ENCODE assay signal across 15 cellular contexts in genomic region chr7:134710511-134710853, GRCh38.
A peak's percentile ranks its signal among the peaks of the same experiment; 100 is the strongest.
DNase-seq lines count a peak whose midpoint lies in the region; ATAC-seq and TF ChIP-seq lines count a peak whose summit lies in the region.
"Had no signal": no experiment of that assay in that cellular context is flagged by ENCODE, and none has a peak within 500 bp of the region (broad histone marks: within the 10 kb centered on the region; RNA-seq: fewer than 3 reads in every experiment).

No MANE protein-coding gene starts in this region.

- no peak for ATAC-seq in IMR-90 (ENCODE audit: low read depth)
- peak; percentile 34 for ATAC-seq in stimulated activated effector memory CD8-positive, alpha-beta T cell treated with anti-CD3 and anti-CD28 coated beads, Interleukin-12 subunit alpha, Interleukin-12 subunit beta, amount 100 ng/mL, for 72 hours
- ATAC-seq in GM18520 (IDR thresholded peaks at IDR 0.05; ENCODE audit: unreplicated experiment), result no peak
- ATAC-seq in GM19328 (IDR thresholded peaks at IDR 0.05; ENCODE audit: unreplicated experiment), result no peak
- ATAC-seq: GM12878 had no signal

- no TSS peak for BruUV-seq in IMR-90 (replicated peaks; lab: Mats Ljungman, UMichigan)

- H3K9ac ChIP-seq in IMR-90 (ENCODE audit: low read depth, low read length), result no peak overlapping the region
- H3K9ac ChIP-seq: neural progenitor cell, SK-N-SH had no signal

- dilution Hi-C loops in IMR-90 (cut with HindIII; ENCODE audit: low sequenced_read_pairs, unreplicated experiment), result no loop called here

- intact Hi-C loops in IMR-90 (cut with micrococcal nuclease), result no loop called here

- H3K4me3 ChIP-seq in IMR-90 (ENCODE audit: insufficient read depth, low read depth, low read length) (no peak overlapping the region), coronary artery (no peak overlapping the region)
- H3K4me3 ChIP-seq: esophagus squamous epithelium, GM12878, neural progenitor cell had no signal

- no peak overlapping the region; the same call in 1 of the 2 replicates for H2BK20ac ChIP-seq in IMR-90 (ENCODE audit: low read depth, low read length)

- no peak overlapping the region for H4K5ac ChIP-seq in IMR-90 (ENCODE audit: low read depth, low read length)

- H4K91ac ChIP-seq in IMR-90 (ENCODE audit: insufficient read depth, low read depth, low read length), result no peak overlapping the region

- no peak for TF ChIP-seq CTCF in IMR-90 (conservative IDR thresholded peaks at IDR 0.05; ENCODE audit: low read depth, low read length)
- TF ChIP-seq CTCF in coronary artery (IDR thresholded peaks at IDR 0.05), result no peak

- CTCF ChIA-PET in activated naive CD4-positive, alpha-beta T cell treated with anti-CD3 and anti-CD28 coated beads, Interleukin-2, amount 10 ng/mL, durations not matched to agents 7 days and 5 days (lab: Charles Lee), result interaction anchor here (1.1 kb wide), 1 partner anchor 8 kb away, joined by 7 read pairs; no protein-coding TSS in a partner anchor
- CTCF ChIA-PET in IMR-90 (lab: Yijun Ruan, JAX), result no interaction called here

- H3K4ac ChIP-seq in IMR-90 (ENCODE audit: low read depth, low read length), result 0 out of 2 replicates have a peak overlapping the region, but pooled peaks have one; percentile 68

- in situ Hi-C loops in IMR-90 (cut with MboI; ENCODE audit: low sequenced_read_pairs), result no loop called here

- no peaks in the 10 kb centered on the region for H3K36me3 ChIP-seq in IMR-90 (ENCODE audit: control insufficient read depth, insufficient read depth, low read length)
- H3K36me3 ChIP-seq: esophagus squamous epithelium, neural progenitor cell had no signal

- no peak overlapping the region for H3K4me2 ChIP-seq in IMR-90 (ENCODE audit: low read depth, low read length)
- H3K4me2 ChIP-seq: neural progenitor cell, SK-N-SH had no signal

- peak overlapping the region; percentile 95 for H2AK5ac ChIP-seq in IMR-90 (ENCODE audit: low read depth, low read length)

- H3K27me3 ChIP-seq in IMR-90 (ENCODE audit: control insufficient read depth, insufficient read depth, low read length), result no peaks in the 10 kb centered on the region
- H3K27me3 ChIP-seq: esophagus squamous epithelium, neural progenitor cell had no signal

- H4K20me1 ChIP-seq in IMR-90 (ENCODE audit: insufficient read depth, low read length), result no peaks in the 10 kb centered on the region

- no peaks in the 10 kb centered on the region for H3K9me3 Mint-ChIP-seq in activated naive CD4-positive, alpha-beta T cell treated with anti-CD3 and anti-CD28 coated beads, Interleukin-2, amount 10 ng/mL, durations not matched to agents 7 days and 5 days
- H3K9me3 Mint-ChIP-seq in stimulated activated effector memory CD8-positive, alpha-beta T cell treated with anti-CD3 and anti-CD28 coated beads, Interleukin-12 subunit alpha, Interleukin-12 subunit beta, amount 100 ng/mL, for 72 hours, result no peaks in the 10 kb centered on the region
- H3K9me3 Mint-ChIP-seq: activated B cell treated with CpG ODN at 0.5 μM for 24 hours, neural progenitor cell had no signal

- peaks cover 0 to 6% of the 10 kb centered on the region in 2 experiments; a peak in 1 of 4 replicates for H3K79me1 ChIP-seq in IMR-90 (ENCODE audit: low read depth in 1 of 2, low read length in 2 of 2)

- no CpG with 5 or more reads among the region's 8 CpGs for WGBS in IMR-90 (ENCODE audit: extremely low coverage in 2 of 2, insufficient read length in 1 of 2), 2 experiments

- peak overlapping the region; percentile 93 for H3K27ac Mint-ChIP-seq in activated naive CD4-positive, alpha-beta T cell treated with anti-CD3 and anti-CD28 coated beads, Interleukin-2, amount 10 ng/mL, durations not matched to agents 7 days and 5 days
- peak overlapping the region; percentile 87 for H3K27ac Mint-ChIP-seq in stimulated activated effector memory CD8-positive, alpha-beta T cell treated with anti-CD3 and anti-CD28 coated beads, Interleukin-12 subunit alpha, Interleukin-12 subunit beta, amount 100 ng/mL, for 72 hours
- H3K27ac Mint-ChIP-seq: activated B cell treated with CpG ODN at 0.5 μM for 24 hours, neural progenitor cell had no signal

- H3K9me3 ChIP-seq in IMR-90 (ENCODE audit: control insufficient read depth, insufficient read depth, low read length), result no peaks in the 10 kb centered on the region
- H3K9me3 ChIP-seq: esophagus squamous epithelium, SK-N-SH had no signal

- no peaks in the 10 kb centered on the region for H3K36me3 Mint-ChIP-seq in activated naive CD4-positive, alpha-beta T cell treated with anti-CD3 and anti-CD28 coated beads, Interleukin-2, amount 10 ng/mL, durations not matched to agents 7 days and 5 days
- no peaks in the 10 kb centered on the region for H3K36me3 Mint-ChIP-seq in stimulated activated effector memory CD8-positive, alpha-beta T cell treated with anti-CD3 and anti-CD28 coated beads, Interleukin-12 subunit alpha, Interleukin-12 subunit beta, amount 100 ng/mL, for 72 hours
- H3K36me3 Mint-ChIP-seq: neural progenitor cell had no signal

- H3K27me3 Mint-ChIP-seq in activated naive CD4-positive, alpha-beta T cell treated with anti-CD3 and anti-CD28 coated beads, Interleukin-2, amount 10 ng/mL, durations not matched to agents 7 days and 5 days, result no peaks in the 10 kb centered on the region

- H3K27ac ChIP-seq in IMR-90 (ENCODE audit: insufficient read depth, low read length) (no peak overlapping the region), coronary artery (peak overlapping the region; percentile 47 to 80)
- H3K27ac ChIP-seq: neural progenitor cell had no signal

- H2BK120ac ChIP-seq in IMR-90 (ENCODE audit: low read depth, low read length), result peak overlapping the region; percentile 27; the same call in 1 of the 2 replicates

- no peak for DNase-seq in activated naive CD4-positive, alpha-beta T cell treated with anti-CD3 and anti-CD28 coated beads, Interleukin-2, amount 10 ng/mL, durations not matched to agents 7 days and 5 days
- DNase-seq in activated naive CD4-positive, alpha-beta T cell (lab: John Stamatoyannopoulos, UW), result no peak
- DNase-seq in IMR-90, result no peak
- DNase-seq in coronary artery (ENCODE audit: low spot score), result no peak
- no peak for DNase-seq in stimulated activated effector memory CD8-positive, alpha-beta T cell treated with anti-CD3 and anti-CD28 coated beads, Interleukin-12 subunit alpha, Interleukin-12 subunit beta, amount 100 ng/mL, for 72 hours (ENCODE audit: low spot score in 2 of 2)
- no peak for DNase-seq in DMS53 treated with DMSO at 0.1 percent for 48 hours (lab: John Stamatoyannopoulos, UW; ENCODE audit: unreplicated experiment)
- DNase-seq: activated B cell treated with CpG ODN at 0.5 μM for 24 hours, esophagus squamous epithelium, NCI-H1048, NCI-H226, SK-N-SH had no signal

- peaks cover 3% of the 10 kb centered on the region; the same call in 1 of the 2 replicates for H3K9me1 ChIP-seq in IMR-90 (ENCODE audit: insufficient read depth, low read length)

- no peak overlapping the region for H2AK9ac ChIP-seq in IMR-90 (replicated peaks; ENCODE audit: low read depth, low read length, poor library complexity)

- H3K56ac ChIP-seq in IMR-90 (ENCODE audit: extremely low read depth, insufficient read depth, low read length), result no peak overlapping the region

- no peak overlapping the region for H3K23ac ChIP-seq in IMR-90 (ENCODE audit: low read depth, low read length)

- no peak overlapping the region; the same call in 2 of the 3 replicates for H2BK15ac ChIP-seq in IMR-90 (ENCODE audit: low read depth, low read length)

- peaks cover 26% of the 10 kb centered on the region for H3K4me1 Mint-ChIP-seq in activated naive CD4-positive, alpha-beta T cell treated with anti-CD3 and anti-CD28 coated beads, Interleukin-2, amount 10 ng/mL, durations not matched to agents 7 days and 5 days
- peaks cover 17% of the 10 kb centered on the region for H3K4me1 Mint-ChIP-seq in stimulated activated effector memory CD8-positive, alpha-beta T cell treated with anti-CD3 and anti-CD28 coated beads, Interleukin-12 subunit alpha, Interleukin-12 subunit beta, amount 100 ng/mL, for 72 hours
- H3K4me1 Mint-ChIP-seq: activated B cell treated with CpG ODN at 0.5 μM for 24 hours had no signal

- no peak for TF ChIP-seq POLR2A in IMR-90 (IDR thresholded peaks at IDR 0.05; ENCODE audit: low read depth, low read length)

- POLR2A ChIA-PET in IMR-90 (lab: Charles Lee; ENCODE audit: unreplicated experiment), result no interaction called here

- TF ChIP-seq RAD21 in IMR-90 (IDR thresholded peaks at IDR 0.05; ENCODE audit: low read length), result no peak

- H4K8ac ChIP-seq in IMR-90 (ENCODE audit: low read depth in 2 of 2, low read length in 2 of 2), result peak overlapping the region; percentile 86 to 87; a peak in 3 of 4 replicates

- H3K4me1 ChIP-seq in IMR-90 (ENCODE audit: control insufficient read depth, insufficient read depth, low read length), result peaks cover 8% of the 10 kb centered on the region; the same call in 1 of the 2 replicates
- H3K4me1 ChIP-seq: neural progenitor cell had no signal

- peak overlapping the region; percentile 17 for H3K4me3 Mint-ChIP-seq in activated naive CD4-positive, alpha-beta T cell treated with anti-CD3 and anti-CD28 coated beads, Interleukin-2, amount 10 ng/mL, durations not matched to agents 7 days and 5 days
- peak overlapping the region; percentile 48 for H3K4me3 Mint-ChIP-seq in stimulated activated effector memory CD8-positive, alpha-beta T cell treated with anti-CD3 and anti-CD28 coated beads, Interleukin-12 subunit alpha, Interleukin-12 subunit beta, amount 100 ng/mL, for 72 hours
- H3K4me3 Mint-ChIP-seq: activated B cell treated with CpG ODN at 0.5 μM for 24 hours, neural progenitor cell had no signal

- no peak overlapping the region for H3K14ac ChIP-seq in IMR-90 (replicated peaks; ENCODE audit: low read depth, low read length)

- no peak overlapping the region for H2BK5ac ChIP-seq in IMR-90 (ENCODE audit: low read depth, low read length, poor library complexity, severe bottlenecking)

- peak overlapping the region; percentile 78 for H2AFZ ChIP-seq in IMR-90 (replicated peaks; ENCODE audit: low read length, poor library complexity)
- H2AFZ ChIP-seq: neural progenitor cell had no signal

- no peak overlapping the region for H3K18ac ChIP-seq in IMR-90 (ENCODE audit: low read depth, low read length)

TF ChIP-seq in IMR-90, 13 proteins besides CTCF, POLR2A, EP300 and RAD21:
- no peak for TF ChIP-seq RFX5 (IDR thresholded peaks at IDR 0.05; ENCODE audit: low read depth, low read length)
- TF ChIP-seq, protein P1, sequence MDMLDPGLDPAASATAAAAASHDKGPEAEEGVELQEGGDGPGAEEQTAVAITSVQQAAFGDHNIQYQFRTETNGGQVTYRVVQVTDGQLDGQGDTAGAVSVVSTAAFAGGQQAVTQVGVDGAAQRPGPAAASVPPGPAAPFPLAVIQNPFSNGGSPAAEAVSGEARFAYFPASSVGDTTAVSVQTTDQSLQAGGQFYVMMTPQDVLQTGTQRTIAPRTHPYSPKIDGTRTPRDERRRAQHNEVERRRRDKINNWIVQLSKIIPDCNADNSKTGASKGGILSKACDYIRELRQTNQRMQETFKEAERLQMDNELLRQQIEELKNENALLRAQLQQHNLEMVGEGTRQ (IDR thresholded peaks at IDR 0.05; ENCODE audit: low read depth, low read length), result no peak
- no peak for TF ChIP-seq MAFK (IDR thresholded peaks at IDR 0.05; ENCODE audit: low read depth, low read length)
- TF ChIP-seq FOS (IDR thresholded peaks at IDR 0.05; ENCODE audit: low read depth, low read length), result no peak
- no peak for TF ChIP-seq NFE2L2 (IDR thresholded peaks at IDR 0.05; ENCODE audit: low read depth, low read length)
